Comparison of ENCODE assay signal across 17 cellular contexts in the genomic region with DNA sequence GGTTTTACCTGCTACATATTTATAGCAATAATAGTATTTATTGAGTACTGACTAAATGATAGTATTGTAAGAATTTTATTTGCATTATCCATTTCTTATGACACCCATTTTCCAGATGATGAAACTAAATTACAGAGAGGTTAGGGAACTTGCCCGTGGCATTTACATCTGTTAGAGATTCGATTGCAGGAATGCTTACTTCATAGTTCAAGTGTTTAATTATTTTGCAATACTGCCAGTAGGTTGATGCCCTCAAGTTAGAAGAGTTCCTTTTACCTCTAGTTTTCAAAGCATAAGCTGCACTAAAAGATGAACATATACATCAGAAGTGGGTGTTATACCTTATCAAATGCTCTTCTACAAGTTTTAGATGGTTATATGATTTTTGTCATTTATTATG.
"Had no signal": no experiment of that assay in that cellular context is flagged by ENCODE, and none has a peak within 500 bp of the region (broad histone marks: within the 10 kb centered on the region; RNA-seq: fewer than 3 reads in every experiment).

No MANE protein-coding gene starts in this region.

- H3K9me3 Mint-ChIP-seq: activated naive CD4-positive, alpha-beta T cell treated with anti-CD3 and anti-CD28 coated beads, Interleukin-2, amount 50 U/mL, for 24 hours; natural killer cell had no signal

- H3K4me3 ChIP-seq: adrenal gland, breast epithelium, heart right ventricle, tibial artery, uterus had no signal

- H3K27ac Mint-ChIP-seq: activated naive CD4-positive, alpha-beta T cell treated with anti-CD3 and anti-CD28 coated beads, Interleukin-2, amount 50 U/mL, for 24 hours; natural killer cell had no signal

- H3K9me3 ChIP-seq: adrenal gland, breast epithelium, neutrophil, tibial artery, uterus had no signal

- H3K36me3 Mint-ChIP-seq: activated naive CD4-positive, alpha-beta T cell treated with anti-CD3 and anti-CD28 coated beads, Interleukin-2, amount 50 U/mL, for 24 hours; natural killer cell had no signal

- H3K4me1 Mint-ChIP-seq: activated naive CD4-positive, alpha-beta T cell treated with anti-CD3 and anti-CD28 coated beads, Interleukin-2, amount 50 U/mL, for 24 hours; natural killer cell had no signal

- ATAC-seq: natural killer cell had no signal

- H3K36me3 ChIP-seq: adrenal gland, breast epithelium, heart right ventricle, neutrophil, tibial artery, uterus had no signal

- H3K4me3 Mint-ChIP-seq: activated naive CD4-positive, alpha-beta T cell treated with anti-CD3 and anti-CD28 coated beads, Interleukin-2, amount 50 U/mL, for 24 hours; natural killer cell had no signal

- DNase-seq: activated CD4-positive, alpha-beta T cell treated with anti-CD3 and anti-CD28 coated beads, Interleukin-2, amount 50 U/mL, for 48 hours; activated gamma-delta T cell; adrenal gland; cerebellar nuclear complex; cortex of kidney; heart right ventricle; kidney glomerular epithelial cell; natural killer cell; stimulated activated CD4-positive, alpha-beta T cell treated with anti-CD3 and anti-CD28 coated beads, Interleukin-12 subunit alpha, Interleukin-12 subunit beta, amount 100 ng/mL, for 4 hours; stimulated activated CD4-positive, alpha-beta T cell treated with anti-CD3 and anti-CD28 coated beads, Interleukin-1b, Interleukin-23, amount 100 ng/mL, for 48 hours; stimulated activated CD8-positive, alpha-beta memory T cell treated with anti-CD3 and anti-CD28 coated beads, Interleukin-4, amount 100 ng/mL, for 48 hours; stimulated activated naive CD4-positive, alpha-beta T cell; uterus had no signal

- H3K27ac ChIP-seq: adrenal gland, breast epithelium, neutrophil, uterus had no signal

- H3K27me3 ChIP-seq: adrenal gland, breast epithelium, heart right ventricle, tibial artery, uterus had no signal

- H3K4me1 ChIP-seq: adrenal gland, breast epithelium, uterus had no signal
